ENCODE assay signal across 8 cellular contexts in the genomic region with DNA sequence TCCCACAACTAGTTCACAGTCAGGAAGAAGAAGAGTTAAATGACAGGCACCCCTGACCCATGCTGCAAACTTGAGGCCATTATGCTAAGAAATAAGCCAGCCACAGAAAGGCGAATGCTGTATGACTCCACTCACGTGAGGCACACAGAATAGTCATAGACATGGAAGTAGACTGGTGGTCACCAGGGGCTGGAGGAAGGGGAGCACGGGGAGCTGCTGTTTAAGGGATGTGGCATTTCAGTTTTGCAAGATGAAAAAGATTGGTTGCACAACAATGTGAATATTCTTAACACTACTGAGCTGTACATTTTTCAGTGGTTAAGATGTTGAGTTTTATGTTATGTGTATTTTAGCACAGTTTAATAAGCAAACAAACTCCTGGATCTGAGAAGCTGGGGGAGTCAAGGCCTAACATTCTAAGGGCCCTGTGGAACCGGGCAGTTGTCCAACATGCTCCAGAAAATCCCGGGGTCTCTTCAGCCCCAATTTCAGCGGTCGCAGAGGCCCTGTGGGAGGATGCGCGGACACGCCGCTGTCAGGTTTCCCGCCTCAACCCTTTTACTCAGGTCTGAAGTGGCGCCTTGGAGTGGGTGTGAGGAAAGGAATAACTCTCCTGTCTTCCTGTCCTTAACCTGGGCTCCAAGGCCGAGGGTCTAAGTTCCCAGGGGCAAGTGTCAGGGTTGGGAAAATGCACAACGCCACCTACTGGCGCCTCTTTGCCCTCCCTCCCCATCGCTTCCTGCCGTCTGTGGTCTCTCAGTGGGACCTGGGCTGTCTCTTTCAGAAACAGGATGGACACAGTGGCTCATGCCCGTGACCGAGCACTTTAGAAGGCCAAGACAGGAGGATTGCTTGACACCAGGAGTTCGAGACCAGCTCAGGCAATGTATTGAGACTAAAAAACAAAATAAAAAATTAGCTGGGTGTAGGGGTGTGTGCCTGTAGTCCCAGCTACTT. TPM values are rescaled to one million over a fixed set of nuclear protein-coding genes. Genes with fewer than 3 reads are reported as not detected.
DNase-seq lines count a peak whose midpoint lies in the region; ATAC-seq and TF ChIP-seq lines count a peak whose summit lies in the region.

No MANE protein-coding gene starts in this region.

- intact Hi-C loops in Caco-2 (cut with micrococcal nuclease; ENCODE audit: unreplicated experiment), result no loop called here
- intact Hi-C loops in activated B cell treated with CpG ODN at 0.5 μM for 24 hours (cut with micrococcal nuclease), result loop anchor here (1.0 kb wide), 2 partner anchors 34 to 724 kb away; no protein-coding TSS in a partner anchor
- intact Hi-C loops in uterus (cut with DNase I; ENCODE audit: low total_unique reads), result no loop called here
- intact Hi-C loops in posterior vena cava (cut with DNase I), result no loop called here

- TF ChIP-seq CTCF in Caco-2 (IDR thresholded peaks at IDR 0.05; ENCODE audit: insufficient read depth in 1 of 2, low read depth in 1 of 2, low read length in 1 of 2, severe bottlenecking in 1 of 2, unreplicated experiment in 1 of 2) (peak; percentile 49 to 51), activated B cell treated with CpG ODN at 0.5 μM for 24 hours (IDR thresholded peaks at IDR 0.05) (no peak), uterus (IDR thresholded peaks at IDR 0.05) (peak in 1 of 4 experiments; percentile 6)

- H3K9me3 ChIP-seq in Caco-2, result no peaks in the 10 kb centered on the region
- no peaks in the 10 kb centered on the region for H3K9me3 ChIP-seq in uterus

- CTCF ChIA-PET in Caco-2 (lab: Charles Lee), result no interaction called here
- CTCF ChIA-PET in activated B cell treated with CpG ODN at 0.5 μM for 24 hours (lab: Charles Lee), result interaction anchor here (0.6 to 1.6 kb wide), 5 partner anchors 34 to 40 kb away, joined by 3 to 7 read pairs (median 4); no protein-coding TSS in a partner anchor

- H3K27me3 Mint-ChIP-seq in Caco-2 (ENCODE audit: insufficient read depth, unreplicated experiment) (no peaks in the 10 kb centered on the region), activated B cell treated with CpG ODN at 0.5 μM for 24 hours (peaks cover 12% of the 10 kb centered on the region)

- no peaks in the 10 kb centered on the region for H3K27me3 ChIP-seq in Caco-2 (replicated peaks; ENCODE audit: control insufficient read depth, insufficient read depth, low read length)
- no peaks in the 10 kb centered on the region for H3K27me3 ChIP-seq in uterus

- ATAC-seq in HG02798 (IDR thresholded peaks at IDR 0.05; ENCODE audit: poor library complexity, unreplicated experiment) (peak; percentile 53), activated B cell treated with CpG ODN at 0.5 μM for 24 hours (ENCODE audit: low read depth) (peak; percentile 28), GM21526 (IDR thresholded peaks at IDR 0.05; ENCODE audit: low FRiP score, unreplicated experiment) (no peak)

- no peak for TF ChIP-seq POLR2A in uterus (IDR thresholded peaks at IDR 0.05)

- POLR2A ChIA-PET in Caco-2 (lab: Charles Lee) (no interaction called here), activated B cell treated with CpG ODN at 0.5 μM for 24 hours (lab: Charles Lee) (no interaction called here)

- H3K4me1 ChIP-seq in Caco-2 (no peaks in the 10 kb centered on the region), uterus (no peaks in the 10 kb centered on the region)

- H3K27ac Mint-ChIP-seq in Caco-2 (ENCODE audit: unreplicated experiment), result no peak overlapping the region
- no peak overlapping the region for H3K27ac Mint-ChIP-seq in activated B cell treated with CpG ODN at 0.5 μM for 24 hours

- no TSS peak for BruUV-seq in Caco-2 (replicated peaks; lab: Mats Ljungman, UMichigan)

- peak in 1 of 2 experiments; percentile 48 for DNase-seq in Caco-2
- DNase-seq in activated B cell treated with CpG ODN at 0.5 μM for 24 hours, result no peak
- peak; percentile 4 for DNase-seq in fibroblast of gingiva (ENCODE audit: low read depth)
- peak; percentile 30 for DNase-seq in stimulated activated CD8-positive, alpha-beta memory T cell treated with anti-CD3 and anti-CD28 coated beads, Interleukin-4, amount 100 ng/mL, for 24 hours (ENCODE audit: low read depth)
- no peak for DNase-seq in uterus
- DNase-seq in posterior vena cava (ENCODE audit: low spot score), result no peak

- H3K36me3 Mint-ChIP-seq in Caco-2 (ENCODE audit: insufficient read depth, unreplicated experiment) (no peaks in the 10 kb centered on the region), activated B cell treated with CpG ODN at 0.5 μM for 24 hours (ENCODE audit: low read depth) (no peaks in the 10 kb centered on the region)

- H3K4me1 Mint-ChIP-seq in Caco-2 (ENCODE audit: low read depth, unreplicated experiment) (peaks cover 16% of the 10 kb centered on the region), activated B cell treated with CpG ODN at 0.5 μM for 24 hours (peaks cover 2% of the 10 kb centered on the region)

- H3K36me3 ChIP-seq in Caco-2 (ENCODE audit: control insufficient read depth, insufficient read depth, low read length), result no peaks in the 10 kb centered on the region
- no peaks in the 10 kb centered on the region for H3K36me3 ChIP-seq in uterus

- H3K9me3 Mint-ChIP-seq in Caco-2 (ENCODE audit: unreplicated experiment), result no peaks in the 10 kb centered on the region
- H3K9me3 Mint-ChIP-seq in activated B cell treated with CpG ODN at 0.5 μM for 24 hours, result no peaks in the 10 kb centered on the region

- H3K4me3 ChIP-seq in Caco-2 (ENCODE audit: low read depth, low read length) (no peak overlapping the region), uterus (no peak overlapping the region)

- no peak overlapping the region for H3K27ac ChIP-seq in uterus

- H3K4me3 Mint-ChIP-seq in Caco-2 (ENCODE audit: unreplicated experiment) (no peak overlapping the region), activated B cell treated with CpG ODN at 0.5 μM for 24 hours (no peak overlapping the region)

RNA-seq across cellular contexts. Expression of a gene that starts 4.4 kb away (rescaled TPM):
- total RNA-seq in Caco-2 (2022) (0.14 and 0.23 TPM in 2 replicates), activated B cell treated with CpG ODN at 0.5 μM for 24 hours (not detected in 2 replicates), uterus (under 1 TPM in 2 of 4 donors, not detected in 2; 0.14 to 0.52 TPM), posterior vena cava (under 1 TPM; 0.10 to 0.14 TPM)

RNA-seq across cellular contexts. Expression of a gene that starts 12.3 kb away (rescaled TPM):
- not detected in 2 replicates for total RNA-seq in Caco-2 (2022)
- not detected in 2 replicates for total RNA-seq in activated B cell treated with CpG ODN at 0.5 μM for 24 hours
- total RNA-seq in uterus, result not detected
- not detected for total RNA-seq in posterior vena cava

RNA-seq across cellular contexts. Expression of a gene that starts 45.5 kb away (rescaled TPM):
- total RNA-seq in Caco-2 (2022) (12.5 and 14.1 TPM in 2 replicates), activated B cell treated with CpG ODN at 0.5 μM for 24 hours (11.6 and 14.1 TPM in 2 replicates), uterus (10 to 100 TPM in 1 of 4 donors, 1 to 10 TPM in 3; 5.4 to 18.8 (median 8.5) TPM), posterior vena cava (10 to 100 TPM in 1 of 2 donors, 1 to 10 TPM in 1; 9.9 to 11.1 TPM)

Comparison
In these comparisons a context has a peak if more than half of its experiments do, and no peak if none do; other contexts are left out.
1. DNase-seq: peak in fibroblast of gingiva (single experiment) and stimulated activated CD8-positive, alpha-beta memory T cell treated with anti-CD3 and anti-CD28 coated beads, Interleukin-4, amount 100 ng/mL, for 24 hours (single experiment); none in activated B cell treated with CpG ODN at 0.5 μM for 24 hours (single experiment), uterus (0 of 2) and posterior vena cava (single experiment).